Comparison of ENCODE assay signal across 17 cellular contexts in the genomic region with DNA sequence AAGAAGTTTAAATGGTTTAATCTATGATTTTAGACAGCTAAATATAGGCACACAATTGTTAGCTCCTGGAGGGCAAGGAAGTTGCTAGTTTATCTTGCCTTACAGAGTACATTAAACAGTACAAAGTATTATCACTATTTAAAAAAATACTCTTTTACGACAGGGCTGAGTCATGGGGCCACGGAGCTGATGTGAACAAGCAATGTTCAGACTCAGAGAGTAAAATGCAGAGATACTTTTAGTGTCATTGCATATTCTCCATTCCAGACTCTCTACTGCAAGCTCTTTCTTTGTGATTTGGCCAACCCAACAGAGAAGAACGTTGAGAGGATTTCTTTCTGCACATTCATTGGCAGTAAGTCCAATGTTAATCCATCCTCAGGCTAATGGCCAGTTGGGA.
A peak's percentile ranks its signal among the peaks of the same experiment; 100 is the strongest.
DNase-seq lines count a peak whose midpoint lies in the region; ATAC-seq and TF ChIP-seq lines count a peak whose summit lies in the region.
"Had no signal": no experiment of that assay in that cellular context is flagged by ENCODE, and none has a peak within 500 bp of the region (broad histone marks: within the 10 kb centered on the region; RNA-seq: fewer than 3 reads in every experiment).

No MANE protein-coding gene starts in this region.

- H3K4me3 ChIP-seq in AG09309 (ENCODE audit: control insufficient read depth, low read depth, low read length) (no peak overlapping the region), mesodermal cell (ENCODE audit: extremely low read depth, insufficient read depth, low read length, poor library complexity, severe bottlenecking) (no peak overlapping the region), SJCRH30 (no peak overlapping the region), GM23338 (no peak overlapping the region)
- H3K4me3 ChIP-seq: spleen had no signal

- peak overlapping the region; percentile 46 for H3K27ac ChIP-seq in mesodermal cell (ENCODE audit: low read depth, low read length, severe bottlenecking)
- no peak overlapping the region for H3K27ac ChIP-seq in SJCRH30
- H3K27ac ChIP-seq in GM23338 (ENCODE audit: low read depth) = no peak overlapping the region
- H3K27ac ChIP-seq: spleen had no signal

- peaks cover 4% of the 10 kb centered on the region for H3K9me2 ChIP-seq in GM23338 (ENCODE audit: insufficient read depth)

- H3K9me3 ChIP-seq in mesodermal cell (ENCODE audit: control insufficient read depth, low read length) = no peaks in the 10 kb centered on the region
- H3K9me3 ChIP-seq in SJCRH30 (replicated peaks) = no peaks in the 10 kb centered on the region
- H3K9me3 ChIP-seq: spleen had no signal

- DNase-seq in AG09309 (ENCODE audit: low read depth) = peak; percentile 71
- peak; percentile 77 for DNase-seq in M059J (ENCODE audit: low read depth)
- DNase-seq in dedifferentiated amniotic fluid mesenchymal stem cell (ENCODE audit: extremely low spot score) = peak; percentile 22
- DNase-seq in SJCRH30 = no peak
- no peak for DNase-seq in GM23338 (ENCODE audit: low spot score)
- DNase-seq: activated CD4-positive, CD25-positive, alpha-beta regulatory T cell; activated CD8-positive, alpha-beta memory T cell treated with anti-CD3 and anti-CD28 coated beads, Interleukin-2, amount 50 U/mL, for 48 hours; erythroblast; NCI-H1092; NCI-H345; occipital lobe; spleen had no signal

- no peaks in the 10 kb centered on the region for H3K79me2 ChIP-seq in GM23338 (replicated peaks; ENCODE audit: insufficient read depth)

- 82 to 100% methylated on average over 1 of the region's 3 CpGs for WGBS in mesodermal cell (ENCODE audit: insufficient coverage in 2 of 2), 2 experiments

- no peak for ATAC-seq in HG03045 (IDR thresholded peaks at IDR 0.05; ENCODE audit: unreplicated experiment)
- no peak for ATAC-seq in HG02642 (IDR thresholded peaks at IDR 0.05; ENCODE audit: poor library complexity, unreplicated experiment)
- ATAC-seq in GM23338 = no peak

- no peaks in the 10 kb centered on the region for H3K27me3 Mint-ChIP-seq in GM23338 (ENCODE audit: insufficient read depth, low read depth, poor library complexity)

- peaks cover 3% of the 10 kb centered on the region; the same call in 2 of the 3 replicates for H3K36me3 Mint-ChIP-seq in GM23338 (ENCODE audit: low read depth)
- H3K36me3 Mint-ChIP-seq: activated naive CD4-positive, alpha-beta T cell treated with anti-CD3 and anti-CD28 coated beads, Interleukin-2, amount 50 U/mL, for 24 hours; memory B cell had no signal

- H3K4me2 ChIP-seq in GM23338 = no peak overlapping the region

- H3K4me3 Mint-ChIP-seq in GM23338 = no peak overlapping the region
- H3K4me3 Mint-ChIP-seq: activated naive CD4-positive, alpha-beta T cell treated with anti-CD3 and anti-CD28 coated beads, Interleukin-2, amount 50 U/mL, for 24 hours; memory B cell had no signal

- H3F3A ChIP-seq in GM23338 (replicated peaks; ENCODE audit: low read depth) = no peaks in the 10 kb centered on the region

- H4K20me1 ChIP-seq in GM23338 (replicated peaks; ENCODE audit: insufficient read depth) = no peaks in the 10 kb centered on the region

- H3K36me3 ChIP-seq in mesodermal cell (ENCODE audit: control insufficient read depth, insufficient read depth, low read length) (no peaks in the 10 kb centered on the region), SJCRH30 (no peaks in the 10 kb centered on the region), GM23338 (ENCODE audit: insufficient read depth) (no peaks in the 10 kb centered on the region)
- H3K36me3 ChIP-seq: spleen had no signal

- no peak for TF ChIP-seq CTCF in AG09309 (IDR thresholded peaks at IDR 0.05; ENCODE audit: control insufficient read depth, insufficient read depth, low read depth, low read length, missing control alignments)
- TF ChIP-seq CTCF in GM23338 (conservative IDR thresholded peaks at IDR 0.05; ENCODE audit: low read depth in 2 of 2) = no peak

- H3K9me3 Mint-ChIP-seq in GM23338 = peaks cover 3% of the 10 kb centered on the region; the same call in 1 of the 3 replicates
- H3K9me3 Mint-ChIP-seq: memory B cell had no signal

- H3K27me3 ChIP-seq in SJCRH30 (no peaks in the 10 kb centered on the region), GM23338 (ENCODE audit: insufficient read depth) (no peaks in the 10 kb centered on the region)
- H3K27me3 ChIP-seq: spleen had no signal

- H3K4me1 Mint-ChIP-seq in GM23338 = peaks cover 6% of the 10 kb centered on the region; the same call in 2 of the 3 replicates
- H3K4me1 Mint-ChIP-seq: activated naive CD4-positive, alpha-beta T cell treated with anti-CD3 and anti-CD28 coated beads, Interleukin-2, amount 50 U/mL, for 24 hours; memory B cell had no signal

- H2AFZ ChIP-seq in GM23338 = no peak overlapping the region

- no peak overlapping the region for H3K27ac Mint-ChIP-seq in GM23338
- H3K27ac Mint-ChIP-seq: activated naive CD4-positive, alpha-beta T cell treated with anti-CD3 and anti-CD28 coated beads, Interleukin-2, amount 50 U/mL, for 24 hours; memory B cell had no signal

- H3K4me1 ChIP-seq in mesodermal cell (ENCODE audit: control insufficient read depth, insufficient read depth, low read length, poor library complexity, severe bottlenecking) = peaks cover 22% of the 10 kb centered on the region
- no peaks in the 10 kb centered on the region for H3K4me1 ChIP-seq in SJCRH30
- H3K4me1 ChIP-seq in GM23338 (ENCODE audit: insufficient read depth) = no peaks in the 10 kb centered on the region
- H3K4me1 ChIP-seq: spleen had no signal

TF ChIP-seq in GM23338, 12 proteins besides CTCF, POLR2A, EP300 and RAD21:
- TF ChIP-seq EZH2 (IDR thresholded peaks at IDR 0.05; ENCODE audit: low read depth, unreplicated experiment) (no peak), ZNF331 (CRISPR knock-in tag; IDR thresholded peaks at IDR 0.05; ENCODE audit: low read depth) (no peak), NANOG (IDR thresholded peaks at IDR 0.05; ENCODE audit: borderline replicate concordance) (no peak), ETS1 (IDR thresholded peaks at IDR 0.05) (no peak)

Comparison
In these comparisons a context has a peak if more than half of its experiments do, and no peak if none do; other contexts are left out.
1. DNase-seq: peak in AG09309 (single experiment), M059J (single experiment) and dedifferentiated amniotic fluid mesenchymal stem cell (single experiment); none in SJCRH30 (0 of 2) and GM23338 (single experiment).